In genomic region chr11:69498614-69499175, GRCh38 we compare ENCODE assay signal across 1 cellular context.
TF ChIP-seq lines count a peak whose summit lies in the region.

No MANE protein-coding gene starts in this region.

TF ChIP-seq in HEK293, 187 proteins besides CTCF, POLR2A, EP300 and RAD21:
- TF ChIP-seq ZBTB10 (tag by site-specific recombination; IDR thresholded peaks at IDR 0.05): peak; percentile 80
- TF ChIP-seq ZNF223 (tag by site-specific recombination; IDR thresholded peaks at IDR 0.05): 0 out of 2 replicates have a peak, but pooled peaks have one; percentile 20
- peak; percentile 98 for TF ChIP-seq ZEB2 (tag by site-specific recombination; IDR thresholded peaks at IDR 0.05)
- TF ChIP-seq ZNF600 (tag by site-specific recombination; IDR thresholded peaks at IDR 0.05): no peak
